15 cellular contexts compared by ENCODE assay signal in the genomic region with DNA sequence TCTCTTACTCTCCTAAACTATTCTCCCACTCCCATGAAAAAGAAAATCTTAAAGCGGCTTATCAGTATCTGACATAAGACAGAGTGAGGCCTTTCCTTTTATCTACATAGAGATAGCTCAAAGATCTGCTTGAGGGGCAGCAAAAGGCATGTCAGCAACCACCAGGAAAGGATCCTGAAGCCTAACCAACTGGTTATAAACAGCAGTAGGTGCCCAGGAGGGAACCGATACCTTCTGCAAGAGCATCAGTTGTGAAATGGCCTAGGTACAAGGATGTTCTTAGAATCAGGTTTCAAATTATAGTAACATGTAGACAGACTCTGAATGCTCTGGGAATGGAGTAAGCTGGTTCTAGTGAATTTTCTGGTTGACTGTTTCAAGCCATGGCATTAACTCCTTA. TPM values are rescaled to one million over a fixed set of nuclear protein-coding genes. Genes with fewer than 3 reads are reported as not detected.
DNase-seq lines count a peak whose midpoint lies in the region; ATAC-seq, FAIRE-seq and TF ChIP-seq lines count a peak whose summit lies in the region.
"Had no signal": no experiment of that assay in that cellular context is flagged by ENCODE, and none has a peak within 500 bp of the region (broad histone marks: within the 10 kb centered on the region; RNA-seq: fewer than 3 reads in every experiment).

No MANE protein-coding gene starts in this region.

- no peak for FAIRE-seq in D721Med (lab: Jason Lieb, UNC)
- FAIRE-seq: GM12892, islet of Langerhans had no signal

- ATAC-seq in GM18498 (IDR thresholded peaks at IDR 0.05; ENCODE audit: unreplicated experiment), result no peak
- no peak for ATAC-seq in GM18517 (IDR thresholded peaks at IDR 0.05; ENCODE audit: unreplicated experiment)

- peaks cover 13% of the 10 kb centered on the region for H3K36me3 Mint-ChIP-seq in dendritic cell treated with granulocyte-macrophage colony-stimulating factor and Interleukin-4, amounts not matched to agents 40 ng/mL and 50 ng/mL, for 4 days (ENCODE audit: low read depth)
- H3K36me3 Mint-ChIP-seq in neural crest cell (ENCODE audit: low read depth), result no peaks in the 10 kb centered on the region
- H3K36me3 Mint-ChIP-seq: CD4-positive, CD25-positive, alpha-beta regulatory T cell had no signal

- H3K9me3 Mint-ChIP-seq in dendritic cell treated with granulocyte-macrophage colony-stimulating factor and Interleukin-4, amounts not matched to agents 40 ng/mL and 50 ng/mL, for 4 days, result no peaks in the 10 kb centered on the region
- H3K9me3 Mint-ChIP-seq in neural crest cell, result no peaks in the 10 kb centered on the region
- H3K9me3 Mint-ChIP-seq: CD4-positive, CD25-positive, alpha-beta regulatory T cell had no signal

- H3K4me3 ChIP-seq in BLaER1 treated with 17β-estradiol and CSF1 and Interleukin-3, amounts not matched to agents 10 nM and 100 nM, result peak overlapping the region in 4 of 10 experiments; percentile 40 to 50 (median 46); a peak in 1 of 20 replicates
- H3K4me3 ChIP-seq in HL-60 (replicated peaks; ENCODE audit: insufficient read depth, low read length), result no peak overlapping the region

- H3K27me3 ChIP-seq in BLaER1 treated with 17β-estradiol and CSF1 and Interleukin-3, amounts not matched to agents 10 nM and 100 nM, result no peaks in the 10 kb centered on the region
- H3K27me3 ChIP-seq in HL-60 (ENCODE audit: insufficient read depth, poor library complexity, severe bottlenecking), result no peaks in the 10 kb centered on the region

- peaks cover 95% of the 10 kb centered on the region for H3K4me1 Mint-ChIP-seq in dendritic cell treated with granulocyte-macrophage colony-stimulating factor and Interleukin-4, amounts not matched to agents 40 ng/mL and 50 ng/mL, for 4 days (ENCODE audit: low read depth)
- peaks cover 68% of the 10 kb centered on the region for H3K4me1 Mint-ChIP-seq in neural crest cell

- H3K27ac ChIP-seq in BLaER1 treated with 17β-estradiol and CSF1 and Interleukin-3, amounts not matched to agents 10 nM and 100 nM, result peak overlapping the region; percentile 60 to 89 (median 86)
- H3K27ac ChIP-seq in HL-60 (replicated peaks), result peak overlapping the region; percentile 74

- intact Hi-C loops in dendritic cell treated with granulocyte-macrophage colony-stimulating factor and Interleukin-4, amounts not matched to agents 40 ng/mL and 50 ng/mL, for 4 days (cut with micrococcal nuclease), result loop anchor here (5.0 to 10.0 kb wide), 2 partner anchors 40 to 358 kb away; no protein-coding TSS in a partner anchor

- H3K36me3 ChIP-seq in BLaER1 treated with 17β-estradiol and CSF1 and Interleukin-3, amounts not matched to agents 10 nM and 100 nM, result peaks cover 0 to 9% (median 0%) of the 10 kb centered on the region in 11 experiments; a peak in 3 of 22 replicates

- peak overlapping the region; percentile 66 for H3K27ac Mint-ChIP-seq in dendritic cell treated with granulocyte-macrophage colony-stimulating factor and Interleukin-4, amounts not matched to agents 40 ng/mL and 50 ng/mL, for 4 days
- no peak overlapping the region for H3K27ac Mint-ChIP-seq in neural crest cell (ENCODE audit: unreplicated experiment)

- H3K9me3 ChIP-seq in BLaER1 treated with 17β-estradiol and CSF1 and Interleukin-3, amounts not matched to agents 10 nM and 100 nM (replicated peaks in 1 of 11), result no peaks in the 10 kb centered on the region

- H3K4me2 ChIP-seq in BLaER1 treated with 17β-estradiol and CSF1 and Interleukin-3, amounts not matched to agents 10 nM and 100 nM, result peak overlapping the region; percentile 89 to 99 (median 96)

- no peaks in the 10 kb centered on the region for H3K27me3 Mint-ChIP-seq in dendritic cell treated with granulocyte-macrophage colony-stimulating factor and Interleukin-4, amounts not matched to agents 40 ng/mL and 50 ng/mL, for 4 days
- H3K27me3 Mint-ChIP-seq in neural crest cell (ENCODE audit: low read depth), result no peaks in the 10 kb centered on the region
- H3K27me3 Mint-ChIP-seq: CD4-positive, CD25-positive, alpha-beta regulatory T cell had no signal

- DNase-seq in HL-60 (ENCODE audit: low read depth in 1 of 2, low spot score in 1 of 2) (no peak), neural crest cell (ENCODE audit: low read depth, low spot score) (no peak), D721Med (ENCODE audit: insufficient read length, low spot score) (no peak)
- DNase-seq: activated T-cell treated with anti-CD3 and anti-CD28 coated beads for 4 hours; CD4-positive, CD25-positive, alpha-beta regulatory T cell; KBM-7; NCI-H1436 treated with DMSO at 0.1 percent for 48 hours; NK-92 treated with Interleukin-12 subunit alpha and Interleukin-12 subunit beta, amount 100 ng/mL, for 24 hours; stimulated activated CD4-positive, alpha-beta T cell treated with anti-CD3 and anti-CD28 coated beads, Interleukin-4, amount 100 ng/mL, for 1 hour had no signal

- TF ChIP-seq CTCF in HL-60 (IDR thresholded peaks at IDR 0.05; ENCODE audit: insufficient read depth, low read length) (no peak), neural crest cell (conservative IDR thresholded peaks at IDR 0.05) (no peak), D721Med (IDR thresholded peaks at IDR 0.05; ENCODE audit: insufficient read depth, missing control alignments) (no peak)

- peak overlapping the region; percentile 59 to 81 (median 75); a peak in 21 of 22 replicates for H3K9ac ChIP-seq in BLaER1 treated with 17β-estradiol and CSF1 and Interleukin-3, amounts not matched to agents 10 nM and 100 nM

- H4K20me1 ChIP-seq in BLaER1 treated with 17β-estradiol and CSF1 and Interleukin-3, amounts not matched to agents 10 nM and 100 nM, result peaks cover 29 to 100% (median 95%) of the 10 kb centered on the region in 11 experiments; a peak in 19 of 22 replicates

- no peak overlapping the region for H3K4me3 Mint-ChIP-seq in dendritic cell treated with granulocyte-macrophage colony-stimulating factor and Interleukin-4, amounts not matched to agents 40 ng/mL and 50 ng/mL, for 4 days
- peak overlapping the region; percentile 20 for H3K4me3 Mint-ChIP-seq in neural crest cell

- peaks cover 84 to 100% (median 98%) of the 10 kb centered on the region in 10 experiments for H3K4me1 ChIP-seq in BLaER1 treated with 17β-estradiol and CSF1 and Interleukin-3, amounts not matched to agents 10 nM and 100 nM

RNA-seq across cellular contexts. Expression of a gene that starts 21.4 kb away (rescaled TPM):
- 33.9 and 34.5 TPM in 2 replicates for total RNA-seq in neural crest cell
